ENCODE assay signal across 15 cellular contexts in the genomic region with DNA sequence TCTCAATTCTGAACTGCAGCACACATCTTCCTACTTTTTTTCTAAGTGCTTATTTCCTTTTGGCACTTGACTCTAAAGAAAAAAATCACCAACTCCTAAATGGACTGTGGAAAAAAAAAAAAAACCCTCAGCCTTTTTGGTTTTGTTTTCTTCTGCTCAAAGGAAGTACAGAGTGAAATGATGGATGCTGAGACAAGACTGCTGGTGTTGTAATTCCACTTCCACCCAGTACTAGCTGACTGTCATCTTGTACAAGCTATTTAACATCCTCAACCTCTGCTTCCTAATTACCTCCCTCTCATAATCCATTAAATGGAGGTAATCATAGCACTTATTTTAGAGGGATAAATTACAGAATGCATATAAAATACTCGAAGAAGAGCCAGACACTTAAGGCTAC.
DNase-seq lines count a peak whose midpoint lies in the region; ATAC-seq, FAIRE-seq and TF ChIP-seq lines count a peak whose summit lies in the region.
"Had no signal": no experiment of that assay in that cellular context is flagged by ENCODE, and none has a peak within 500 bp of the region (broad histone marks: within the 10 kb centered on the region; RNA-seq: fewer than 3 reads in every experiment).

No MANE protein-coding gene starts in this region.

- no peaks in the 10 kb centered on the region for H3K27me3 Mint-ChIP-seq in activated T-helper 17 cell treated with anti-CD3 and anti-CD28 coated beads, Interleukin-2, amount 50 U/mL, for 72 hours
- H3K27me3 Mint-ChIP-seq: CD8-positive, alpha-beta memory T cell; stimulated activated naive CD8-positive, alpha-beta T cell treated with anti-CD3 and anti-CD28 coated beads, Interleukin-15, amount 100 ng/mL, for 72 hours had no signal

- FAIRE-seq in H54 (lab: Jason Lieb, UNC) = peak; percentile 96

- intact Hi-C loops in A673 (cut with micrococcal nuclease; ENCODE audit: unreplicated experiment) = no loop called here

- H3K9me3 Mint-ChIP-seq in activated T-helper 17 cell treated with anti-CD3 and anti-CD28 coated beads, Interleukin-2, amount 50 U/mL, for 72 hours = no peaks in the 10 kb centered on the region
- H3K9me3 Mint-ChIP-seq: CD8-positive, alpha-beta memory T cell; stimulated activated naive CD8-positive, alpha-beta T cell treated with anti-CD3 and anti-CD28 coated beads, Interleukin-15, amount 100 ng/mL, for 72 hours; T-helper 2 cell treated with Interferon-gamma antibody and Interleukin-4, amounts not matched to agents 5 μg/mL and 100 μg/mL, for 36 hours had no signal

- no TSS peak for BruUV-seq in A673 (replicated peaks; lab: Mats Ljungman, UMichigan)

- no peak overlapping the region for H3K4me3 Mint-ChIP-seq in activated T-helper 17 cell treated with anti-CD3 and anti-CD28 coated beads, Interleukin-2, amount 50 U/mL, for 72 hours
- H3K4me3 Mint-ChIP-seq: CD8-positive, alpha-beta memory T cell; stimulated activated naive CD8-positive, alpha-beta T cell treated with anti-CD3 and anti-CD28 coated beads, Interleukin-15, amount 100 ng/mL, for 72 hours; T-helper 2 cell treated with Interferon-gamma antibody and Interleukin-4, amounts not matched to agents 5 μg/mL and 100 μg/mL, for 36 hours had no signal

- POLR2A ChIA-PET in A673 (lab: Charles Lee; ENCODE audit: low non-redundant PET) (no interaction called here), HEK293T (lab: Yijun Ruan, JAX) (no interaction called here)

- H3K4me3 ChIP-seq in A673 (ENCODE audit: low read depth, low read length, poor library complexity, severe bottlenecking) = no peak overlapping the region
- H3K4me3 ChIP-seq: hepatocyte had no signal

- H3K27ac Mint-ChIP-seq in activated T-helper 17 cell treated with anti-CD3 and anti-CD28 coated beads, Interleukin-2, amount 50 U/mL, for 72 hours = no peak overlapping the region
- H3K27ac Mint-ChIP-seq: stimulated activated naive CD8-positive, alpha-beta T cell treated with anti-CD3 and anti-CD28 coated beads, Interleukin-15, amount 100 ng/mL, for 72 hours had no signal

- no peaks in the 10 kb centered on the region for H3K27me3 ChIP-seq in A673 (replicated peaks; ENCODE audit: insufficient read depth, low read depth, low read length, poor library complexity)
- H3K27me3 ChIP-seq: hepatocyte had no signal

- H3K9me3 ChIP-seq in A673 (ENCODE audit: low read depth, low read length, poor library complexity, severe bottlenecking) = no peaks in the 10 kb centered on the region

- TF ChIP-seq CTCF in A673 (conservative IDR thresholded peaks at IDR 0.05; ENCODE audit: low read depth, low read length) = no peak

- H3K36me3 ChIP-seq in A673 (ENCODE audit: insufficient read depth, low read length, poor library complexity, severe bottlenecking) = no peaks in the 10 kb centered on the region

- no peak overlapping the region for H3K27ac ChIP-seq in A673 (ENCODE audit: low read depth, low read length, poor library complexity, severe bottlenecking)
- H3K27ac ChIP-seq: hepatocyte had no signal

- DNase-seq in A673 (ENCODE audit: low spot score) (peak; percentile 32), H54 (ENCODE audit: insufficient read length, low spot score) (no peak), left lobe of liver (ENCODE audit: low spot score) (no peak), middle frontal gyrus (ENCODE audit: extremely low spot score, low spot score) (no peak), HEK293T (ENCODE audit: extremely low spot score) (no peak)
- DNase-seq: activated T-cell treated with anti-CD3 and anti-CD28 coated beads for 4 hours; CD8-positive, alpha-beta memory T cell; KG1; NCI-H526; stimulated activated naive CD8-positive, alpha-beta T cell treated with anti-CD3 and anti-CD28 coated beads, Interleukin-15, amount 100 ng/mL, for 72 hours had no signal

- peaks cover 9% of the 10 kb centered on the region for H3K36me3 Mint-ChIP-seq in activated T-helper 17 cell treated with anti-CD3 and anti-CD28 coated beads, Interleukin-2, amount 50 U/mL, for 72 hours (ENCODE audit: low read depth)

- H3K4me1 ChIP-seq in A673 (ENCODE audit: insufficient read depth, low read length, poor library complexity, severe bottlenecking) = peaks cover 31% of the 10 kb centered on the region

- CTCF ChIA-PET in A673 (lab: Charles Lee) (interaction anchor here (0.8 kb wide), 1 partner anchor 158 kb away, joined by 3 read pairs; no protein-coding TSS in a partner anchor), HEK293T (lab: Yijun Ruan, JAX) (no interaction called here)

- ATAC-seq in activated T-helper 17 cell treated with anti-CD3 and anti-CD28 coated beads, Interleukin-2, amount 50 U/mL, for 72 hours (replicated peaks) = peak; percentile 34
- ATAC-seq in left lobe of liver = peak; percentile 46
- ATAC-seq in GM21825 (IDR thresholded peaks at IDR 0.05; ENCODE audit: unreplicated experiment) = no peak
- no peak for ATAC-seq in GM19463 (IDR thresholded peaks at IDR 0.05; ENCODE audit: unreplicated experiment)

- peaks cover 11% of the 10 kb centered on the region for H3K4me1 Mint-ChIP-seq in activated T-helper 17 cell treated with anti-CD3 and anti-CD28 coated beads, Interleukin-2, amount 50 U/mL, for 72 hours

- no peak for TF ChIP-seq POLR2A in H54 (IDR thresholded peaks at IDR 0.05; ENCODE audit: low read depth, low read length)

TF ChIP-seq in HEK293T, 16 proteins besides CTCF, POLR2A, EP300 and RAD21:
- no peak for TF ChIP-seq ELF4 (IDR thresholded peaks at IDR 0.05)
- no peak for TF ChIP-seq LEF1 (IDR thresholded peaks at IDR 0.05; ENCODE audit: borderline replicate concordance)
- no peak for TF ChIP-seq CTBP1 (IDR thresholded peaks at IDR 0.05; ENCODE audit: borderline replicate concordance)
- no peak for TF ChIP-seq FOXM1 (IDR thresholded peaks at IDR 0.05; ENCODE audit: borderline replicate concordance)
- TF ChIP-seq HDGF (IDR thresholded peaks at IDR 0.05; ENCODE audit: borderline replicate concordance) = no peak
- TF ChIP-seq BHLHE40 (IDR thresholded peaks at IDR 0.05; ENCODE audit: borderline replicate concordance) = no peak
- no peak for TF ChIP-seq NFRKB (IDR thresholded peaks at IDR 0.05)
- no peak for TF ChIP-seq FOXK2 (IDR thresholded peaks at IDR 0.05)
- TF ChIP-seq SUZ12 (IDR thresholded peaks at IDR 0.05) = no peak
- no peak for TF ChIP-seq ZNF384 (IDR thresholded peaks at IDR 0.05)
- TF ChIP-seq FOXA1 (IDR thresholded peaks at IDR 0.05) = no peak
- TF ChIP-seq TARDBP (IDR thresholded peaks at IDR 0.05) = no peak

Comparison
In these comparisons a context has a peak if more than half of its experiments do, and no peak if none do; other contexts are left out.
1. ATAC-seq: peak in activated T-helper 17 cell treated with anti-CD3 and anti-CD28 coated beads, Interleukin-2, amount 50 U/mL, for 72 hours (single experiment) and left lobe of liver (single experiment); none in GM21825 (single experiment) and GM19463 (single experiment).